In genomic region chr3:40827942-40828688, GRCh38 we compare ENCODE assay signal across 13 cellular contexts.
DNase-seq lines count a peak whose midpoint lies in the region; ATAC-seq and TF ChIP-seq lines count a peak whose summit lies in the region.
"Had no signal": no experiment of that assay in that cellular context is flagged by ENCODE, and none has a peak within 500 bp of the region (broad histone marks: within the 10 kb centered on the region; RNA-seq: fewer than 3 reads in every experiment).

No MANE protein-coding gene starts in this region.

- H4K20me1 ChIP-seq in PC-3 (ENCODE audit: low read length) = no peaks in the 10 kb centered on the region

- no TSS peak for BruUV-seq in PC-3 (replicated peaks; lab: Mats Ljungman, UMichigan)

- ATAC-seq in PC-3 = no peak
- peak; percentile 72 for ATAC-seq in left lung
- peak; percentile 55 for ATAC-seq in thoracic aorta (ENCODE audit: insufficient number of reproducible peaks, low FRiP score, low read depth)
- no peak for ATAC-seq in GM18519 (IDR thresholded peaks at IDR 0.05; ENCODE audit: low FRiP score, unreplicated experiment)
- no peak for ATAC-seq in GM21529 (IDR thresholded peaks at IDR 0.05; ENCODE audit: unreplicated experiment)
- ATAC-seq: body of pancreas; CD8-positive, alpha-beta T cell; stimulated activated naive B cell treated with anti-CD40 and anti-IgM and Interleukin-4, amounts not matched to agents 10 μg/mL and 1 μg/mL and 100 μg/mL, for 72 hours had no signal

- H3K4me2 ChIP-seq in PC-3 (ENCODE audit: low read length) = no peak overlapping the region

- H3K79me2 ChIP-seq in PC-3 (ENCODE audit: low read length) = no peaks in the 10 kb centered on the region

- no peaks in the 10 kb centered on the region for H3F3A ChIP-seq in PC-3 (ENCODE audit: low read length, unreplicated experiment)

- no peak overlapping the region; the same call in 1 of the 2 replicates for H2AFZ ChIP-seq in PC-3 (ENCODE audit: low read length)

- peak; percentile 41 for DNase-seq in PC-3
- DNase-seq in epithelial cell of prostate (ENCODE audit: low read depth, low spot score) = peak; percentile 33
- peak in 1 of 2 donors; percentile 43 for DNase-seq in left lung
- DNase-seq in thoracic aorta (ENCODE audit: low spot score) = peak; percentile 7
- no peak for DNase-seq in NCI-H345 (lab: John Stamatoyannopoulos, UW)
- no peak for DNase-seq in midbrain (lab: John Stamatoyannopoulos, UW)
- DNase-seq: activated B cell treated with CpG ODN at 0.5 μM for 24 hours; activated T-cell treated with anti-CD3 and anti-CD28 coated beads, Interleukin-2, amount 50 U/mL, for 48 hours; CD8-positive, alpha-beta T cell; stimulated activated naive B cell treated with anti-CD40 and anti-IgM and Interleukin-4, amounts not matched to agents 10 μg/mL and 1 μg/mL and 100 μg/mL, for 72 hours had no signal

- H3K4me3 ChIP-seq in PC-3 (ENCODE audit: low read length) = no peak overlapping the region
- H3K4me3 ChIP-seq in left lung = no peak overlapping the region
- H3K4me3 ChIP-seq in thoracic aorta = peak overlapping the region; percentile 5
- H3K4me3 ChIP-seq: body of pancreas had no signal

- no peaks in the 10 kb centered on the region for H3K9me2 ChIP-seq in PC-3 (replicated peaks; ENCODE audit: low read length)

- POLR2A ChIA-PET in PC-3 (lab: Charles Lee; ENCODE audit: unreplicated experiment) = no interaction called here

- CTCF ChIA-PET in PC-3 (lab: Charles Lee) = no interaction called here

- no peaks in the 10 kb centered on the region for H3K36me3 ChIP-seq in PC-3 (ENCODE audit: low read depth, low read length)
- H3K36me3 ChIP-seq in left lung = no peaks in the 10 kb centered on the region
- H3K36me3 ChIP-seq in thoracic aorta = no peaks in the 10 kb centered on the region

- H3K27me3 ChIP-seq in PC-3 (ENCODE audit: low read length) = no peaks in the 10 kb centered on the region
- no peaks in the 10 kb centered on the region for H3K27me3 ChIP-seq in left lung
- H3K27me3 ChIP-seq in thoracic aorta (replicated peaks; ENCODE audit: insufficient read depth) = no peaks in the 10 kb centered on the region
- H3K27me3 ChIP-seq: body of pancreas had no signal

- no peak overlapping the region for H3K9ac ChIP-seq in PC-3 (ENCODE audit: low read length)

- H3K27ac ChIP-seq in PC-3 (ENCODE audit: low read length) (no peak overlapping the region), epithelial cell of prostate (peak overlapping the region; percentile 66), left lung (no peak overlapping the region), thoracic aorta (no peak overlapping the region)
- H3K27ac ChIP-seq: body of pancreas had no signal

- no peaks in the 10 kb centered on the region for H3K9me3 ChIP-seq in PC-3 (ENCODE audit: low read length)
- no peaks in the 10 kb centered on the region for H3K9me3 ChIP-seq in left lung
- no peaks in the 10 kb centered on the region for H3K9me3 ChIP-seq in thoracic aorta
- H3K9me3 ChIP-seq: body of pancreas had no signal

- TF ChIP-seq CTCF in PC-3 (conservative IDR thresholded peaks at IDR 0.05; ENCODE audit: low read depth, low read length) (no peak), left lung (IDR thresholded peaks at IDR 0.05) (no peak), thoracic aorta (IDR thresholded peaks at IDR 0.05) (no peak)

- H3K4me1 ChIP-seq in PC-3 (ENCODE audit: insufficient read depth, low read length) (peaks cover 7% of the 10 kb centered on the region; the same call in 1 of the 2 replicates), left lung (no peaks in the 10 kb centered on the region), thoracic aorta (ENCODE audit: control insufficient read depth in 1 of 2, low read depth in 2 of 2) (no peaks in the 10 kb centered on the region)
- H3K4me1 ChIP-seq: body of pancreas had no signal

- intact Hi-C loops in PC-3 (cut with micrococcal nuclease) = no loop called here
- intact Hi-C loops in left lung (cut with DNase I) = no loop called here

Comparison
In these comparisons a context has a peak if more than half of its experiments do, and no peak if none do; other contexts are left out.
1. ATAC-seq: peak in left lung (single experiment) and thoracic aorta (single experiment); none in PC-3 (single experiment), GM18519 (single experiment) and GM21529 (single experiment).
2. DNase-seq: peak in PC-3 (single experiment), epithelial cell of prostate (single experiment) and thoracic aorta (single experiment); none in NCI-H345 (single experiment) and midbrain (single experiment).